Comparison of ENCODE assay signal across 1 cellular context in the genomic region with DNA sequence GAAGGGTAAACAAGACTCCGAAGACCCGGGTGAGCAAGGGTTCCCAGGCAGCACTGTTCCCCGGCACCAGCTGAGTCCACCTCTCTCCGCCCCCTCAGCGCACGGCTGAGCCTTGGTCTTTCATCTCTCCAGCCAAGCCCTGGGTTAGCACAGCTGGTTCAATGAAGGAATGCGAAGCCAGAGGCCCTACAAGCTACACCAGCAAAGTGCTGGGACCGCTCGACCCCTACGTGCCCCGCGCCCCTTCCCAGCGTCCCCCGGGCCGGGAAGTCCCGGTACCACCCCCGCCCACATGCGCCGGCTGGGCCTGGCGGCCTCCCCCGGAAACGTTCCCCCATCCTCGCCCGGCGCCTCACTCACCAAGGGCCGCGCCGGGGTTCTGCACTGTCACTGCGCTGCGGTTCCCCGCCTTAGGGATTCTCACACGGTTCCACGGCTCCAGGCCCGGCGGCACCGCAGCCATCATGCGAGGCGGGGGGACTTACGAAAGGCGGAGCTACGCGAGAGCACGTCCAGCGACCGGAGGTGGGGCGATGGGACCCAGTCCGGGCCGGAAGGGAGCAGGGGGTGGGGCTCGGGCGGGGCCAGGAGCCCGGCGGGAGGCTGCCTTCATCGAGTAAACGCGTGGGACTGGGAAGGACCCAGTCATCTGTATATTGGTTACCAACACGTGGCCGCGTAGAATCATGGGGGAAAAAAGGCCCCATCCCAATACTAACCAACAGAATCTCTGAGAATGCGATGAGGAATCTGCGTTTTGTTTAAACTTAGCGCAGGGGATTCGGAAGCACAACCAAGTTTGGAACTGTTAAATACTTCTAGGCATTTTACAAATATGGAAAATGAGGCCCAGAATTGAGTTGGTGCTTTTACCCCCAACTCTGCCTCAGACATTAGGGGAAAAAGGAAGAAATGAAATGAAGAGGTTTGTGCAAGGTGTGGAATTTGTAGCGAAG.
A peak's percentile ranks its signal among the peaks of the same experiment; 100 is the strongest.
TF ChIP-seq lines count a peak whose summit lies in the region.

No MANE protein-coding gene starts in this region.

TF ChIP-seq in HEK293, 187 proteins besides CTCF, POLR2A, EP300 and RAD21 (continued from another document and continues in another):
- TF ChIP-seq, protein P1, sequence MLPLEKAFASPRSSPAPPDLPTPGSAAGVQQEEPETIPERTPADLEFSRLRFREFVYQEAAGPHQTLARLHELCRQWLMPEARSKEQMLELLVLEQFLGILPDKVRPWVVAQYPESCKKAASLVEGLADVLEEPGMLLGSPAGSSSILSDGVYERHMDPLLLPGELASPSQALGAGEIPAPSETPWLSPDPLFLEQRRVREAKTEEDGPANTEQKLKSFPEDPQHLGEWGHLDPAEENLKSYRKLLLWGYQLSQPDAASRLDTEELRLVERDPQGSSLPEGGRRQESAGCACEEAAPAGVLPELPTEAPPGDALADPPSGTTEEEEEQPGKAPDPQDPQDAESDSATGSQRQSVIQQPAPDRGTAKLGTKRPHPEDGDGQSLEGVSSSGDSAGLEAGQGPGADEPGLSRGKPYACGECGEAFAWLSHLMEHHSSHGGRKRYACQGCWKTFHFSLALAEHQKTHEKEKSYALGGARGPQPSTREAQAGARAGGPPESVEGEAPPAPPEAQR (tag by site-specific recombination; IDR thresholded peaks at IDR 0.05): no peak
- no peak for TF ChIP-seq ZNF677 (tag by site-specific recombination; IDR thresholded peaks at IDR 0.05)
- no peak for TF ChIP-seq ZNF311 (tag by site-specific recombination; IDR thresholded peaks at IDR 0.05; ENCODE audit: borderline replicate concordance)
- TF ChIP-seq ZNF140 (tag by site-specific recombination; IDR thresholded peaks at IDR 0.05): no peak
- TF ChIP-seq, protein P2, sequence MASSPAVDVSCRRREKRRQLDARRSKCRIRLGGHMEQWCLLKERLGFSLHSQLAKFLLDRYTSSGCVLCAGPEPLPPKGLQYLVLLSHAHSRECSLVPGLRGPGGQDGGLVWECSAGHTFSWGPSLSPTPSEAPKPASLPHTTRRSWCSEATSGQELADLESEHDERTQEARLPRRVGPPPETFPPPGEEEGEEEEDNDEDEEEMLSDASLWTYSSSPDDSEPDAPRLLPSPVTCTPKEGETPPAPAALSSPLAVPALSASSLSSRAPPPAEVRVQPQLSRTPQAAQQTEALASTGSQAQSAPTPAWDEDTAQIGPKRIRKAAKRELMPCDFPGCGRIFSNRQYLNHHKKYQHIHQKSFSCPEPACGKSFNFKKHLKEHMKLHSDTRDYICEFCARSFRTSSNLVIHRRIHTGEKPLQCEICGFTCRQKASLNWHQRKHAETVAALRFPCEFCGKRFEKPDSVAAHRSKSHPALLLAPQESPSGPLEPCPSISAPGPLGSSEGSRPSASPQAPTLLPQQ (tag by site-specific recombination; IDR thresholded peaks at IDR 0.05): peak; percentile 86
- no peak for TF ChIP-seq ZNF202 (tag by site-specific recombination; IDR thresholded peaks at IDR 0.05; ENCODE audit: borderline replicate concordance)
- peak; percentile 80 for TF ChIP-seq KLF16 (tag by site-specific recombination; IDR thresholded peaks at IDR 0.05)
- TF ChIP-seq, protein P3, sequence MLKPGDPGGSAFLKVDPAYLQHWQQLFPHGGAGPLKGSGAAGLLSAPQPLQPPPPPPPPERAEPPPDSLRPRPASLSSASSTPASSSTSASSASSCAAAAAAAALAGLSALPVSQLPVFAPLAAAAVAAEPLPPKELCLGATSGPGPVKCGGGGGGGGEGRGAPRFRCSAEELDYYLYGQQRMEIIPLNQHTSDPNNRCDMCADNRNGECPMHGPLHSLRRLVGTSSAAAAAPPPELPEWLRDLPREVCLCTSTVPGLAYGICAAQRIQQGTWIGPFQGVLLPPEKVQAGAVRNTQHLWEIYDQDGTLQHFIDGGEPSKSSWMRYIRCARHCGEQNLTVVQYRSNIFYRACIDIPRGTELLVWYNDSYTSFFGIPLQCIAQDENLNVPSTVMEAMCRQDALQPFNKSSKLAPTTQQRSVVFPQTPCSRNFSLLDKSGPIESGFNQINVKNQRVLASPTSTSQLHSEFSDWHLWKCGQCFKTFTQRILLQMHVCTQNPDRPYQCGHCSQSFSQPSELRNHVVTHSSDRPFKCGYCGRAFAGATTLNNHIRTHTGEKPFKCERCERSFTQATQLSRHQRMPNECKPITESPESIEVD (tag by site-specific recombination; IDR thresholded peaks at IDR 0.05): no peak
- TF ChIP-seq, protein P4, sequence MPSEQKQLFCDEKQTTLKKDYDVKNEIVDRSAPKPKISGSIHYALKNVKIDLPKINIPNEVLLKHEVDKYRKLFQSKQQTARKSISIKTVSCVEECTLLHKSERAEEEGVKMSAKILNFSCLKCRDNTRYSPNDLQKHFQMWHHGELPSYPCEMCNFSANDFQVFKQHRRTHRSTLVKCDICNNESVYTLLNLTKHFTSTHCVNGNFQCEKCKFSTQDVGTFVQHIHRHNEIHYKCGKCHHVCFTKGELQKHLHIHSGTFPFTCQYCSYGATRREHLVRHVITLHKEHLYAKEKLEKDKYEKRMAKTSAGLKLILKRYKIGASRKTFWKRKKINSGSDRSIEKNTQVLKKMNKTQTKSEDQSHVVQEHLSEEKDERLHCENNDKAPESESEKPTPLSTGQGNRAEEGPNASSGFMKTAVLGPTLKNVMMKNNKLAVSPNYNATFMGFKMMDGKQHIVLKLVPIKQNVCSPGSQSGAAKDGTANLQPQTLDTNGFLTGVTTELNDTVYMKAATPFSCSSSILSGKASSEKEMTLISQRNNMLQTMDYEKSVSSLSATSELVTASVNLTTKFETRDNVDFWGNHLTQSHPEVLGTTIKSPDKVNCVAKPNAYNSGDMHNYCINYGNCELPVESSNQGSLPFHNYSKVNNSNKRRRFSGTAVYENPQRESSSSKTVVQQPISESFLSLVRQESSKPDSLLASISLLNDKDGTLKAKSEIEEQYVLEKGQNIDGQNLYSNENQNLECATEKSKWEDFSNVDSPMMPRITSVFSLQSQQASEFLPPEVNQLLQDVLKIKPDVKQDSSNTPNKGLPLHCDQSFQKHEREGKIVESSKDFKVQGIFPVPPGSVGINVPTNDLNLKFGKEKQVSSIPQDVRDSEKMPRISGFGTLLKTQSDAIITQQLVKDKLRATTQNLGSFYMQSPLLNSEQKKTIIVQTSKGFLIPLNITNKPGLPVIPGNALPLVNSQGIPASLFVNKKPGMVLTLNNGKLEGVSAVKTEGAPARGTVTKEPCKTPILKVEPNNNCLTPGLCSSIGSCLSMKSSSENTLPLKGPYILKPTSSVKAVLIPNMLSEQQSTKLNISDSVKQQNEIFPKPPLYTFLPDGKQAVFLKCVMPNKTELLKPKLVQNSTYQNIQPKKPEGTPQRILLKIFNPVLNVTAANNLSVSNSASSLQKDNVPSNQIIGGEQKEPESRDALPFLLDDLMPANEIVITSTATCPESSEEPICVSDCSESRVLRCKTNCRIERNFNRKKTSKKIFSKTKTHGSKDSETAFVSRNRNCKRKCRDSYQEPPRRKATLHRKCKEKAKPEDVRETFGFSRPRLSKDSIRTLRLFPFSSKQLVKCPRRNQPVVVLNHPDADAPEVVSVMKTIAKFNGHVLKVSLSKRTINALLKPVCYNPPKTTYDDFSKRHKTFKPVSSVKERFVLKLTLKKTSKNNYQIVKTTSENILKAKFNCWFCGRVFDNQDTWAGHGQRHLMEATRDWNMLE (tag by site-specific recombination; conservative IDR thresholded peaks at IDR 0.05; ENCODE audit: low read depth): peak; percentile 62; the same call in 1 of the 2 replicates
- TF ChIP-seq, protein P5, sequence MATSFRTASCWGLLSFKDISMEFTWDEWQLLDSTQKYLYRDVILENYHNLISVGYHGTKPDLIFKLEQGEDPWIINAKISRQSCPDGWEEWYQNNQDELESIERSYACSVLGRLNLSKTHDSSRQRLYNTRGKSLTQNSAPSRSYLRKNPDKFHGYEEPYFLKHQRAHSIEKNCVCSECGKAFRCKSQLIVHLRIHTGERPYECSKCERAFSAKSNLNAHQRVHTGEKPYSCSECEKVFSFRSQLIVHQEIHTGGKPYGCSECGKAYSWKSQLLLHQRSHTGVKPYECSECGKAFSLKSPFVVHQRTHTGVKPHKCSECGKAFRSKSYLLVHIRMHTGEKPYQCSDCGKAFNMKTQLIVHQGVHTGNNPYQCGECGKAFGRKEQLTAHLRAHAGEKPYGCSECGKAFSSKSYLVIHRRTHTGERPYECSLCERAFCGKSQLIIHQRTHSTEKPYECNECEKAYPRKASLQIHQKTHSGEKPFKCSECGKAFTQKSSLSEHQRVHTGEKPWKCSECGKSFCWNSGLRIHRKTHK (tag by site-specific recombination; IDR thresholded peaks at IDR 0.05): no peak
- TF ChIP-seq WT1 (tag by site-specific recombination; IDR thresholded peaks at IDR 0.05): no peak
- peak; percentile 74 for TF ChIP-seq ZFP69B (tag by site-specific recombination; IDR thresholded peaks at IDR 0.05)
- TF ChIP-seq, protein P6, sequence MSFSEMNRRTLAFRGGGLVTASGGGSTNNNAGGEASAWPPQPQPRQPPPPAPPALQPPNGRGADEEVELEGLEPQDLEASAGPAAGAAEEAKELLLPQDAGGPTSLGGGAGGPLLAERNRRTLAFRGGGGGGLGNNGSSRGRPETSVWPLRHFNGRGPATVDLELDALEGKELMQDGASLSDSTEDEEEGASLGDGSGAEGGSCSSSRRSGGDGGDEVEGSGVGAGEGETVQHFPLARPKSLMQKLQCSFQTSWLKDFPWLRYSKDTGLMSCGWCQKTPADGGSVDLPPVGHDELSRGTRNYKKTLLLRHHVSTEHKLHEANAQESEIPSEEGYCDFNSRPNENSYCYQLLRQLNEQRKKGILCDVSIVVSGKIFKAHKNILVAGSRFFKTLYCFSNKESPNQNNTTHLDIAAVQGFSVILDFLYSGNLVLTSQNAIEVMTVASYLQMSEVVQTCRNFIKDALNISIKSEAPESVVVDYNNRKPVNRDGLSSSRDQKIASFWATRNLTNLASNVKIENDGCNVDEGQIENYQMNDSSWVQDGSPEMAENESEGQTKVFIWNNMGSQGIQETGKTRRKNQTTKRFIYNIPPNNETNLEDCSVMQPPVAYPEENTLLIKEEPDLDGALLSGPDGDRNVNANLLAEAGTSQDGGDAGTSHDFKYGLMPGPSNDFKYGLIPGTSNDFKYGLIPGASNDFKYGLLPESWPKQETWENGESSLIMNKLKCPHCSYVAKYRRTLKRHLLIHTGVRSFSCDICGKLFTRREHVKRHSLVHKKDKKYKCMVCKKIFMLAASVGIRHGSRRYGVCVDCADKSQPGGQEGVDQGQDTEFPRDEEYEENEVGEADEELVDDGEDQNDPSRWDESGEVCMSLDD (tag by site-specific recombination; IDR thresholded peaks at IDR 0.05): peak; percentile 65; the same call in 1 of the 2 replicates
- TF ChIP-seq ZNF10 (tag by site-specific recombination; IDR thresholded peaks at IDR 0.05): 0 out of 2 replicates have a peak, but pooled peaks have one; percentile 19
- TF ChIP-seq ZNF776 (tag by site-specific recombination; IDR thresholded peaks at IDR 0.05; ENCODE audit: borderline replicate concordance): no peak
- TF ChIP-seq, protein P7, sequence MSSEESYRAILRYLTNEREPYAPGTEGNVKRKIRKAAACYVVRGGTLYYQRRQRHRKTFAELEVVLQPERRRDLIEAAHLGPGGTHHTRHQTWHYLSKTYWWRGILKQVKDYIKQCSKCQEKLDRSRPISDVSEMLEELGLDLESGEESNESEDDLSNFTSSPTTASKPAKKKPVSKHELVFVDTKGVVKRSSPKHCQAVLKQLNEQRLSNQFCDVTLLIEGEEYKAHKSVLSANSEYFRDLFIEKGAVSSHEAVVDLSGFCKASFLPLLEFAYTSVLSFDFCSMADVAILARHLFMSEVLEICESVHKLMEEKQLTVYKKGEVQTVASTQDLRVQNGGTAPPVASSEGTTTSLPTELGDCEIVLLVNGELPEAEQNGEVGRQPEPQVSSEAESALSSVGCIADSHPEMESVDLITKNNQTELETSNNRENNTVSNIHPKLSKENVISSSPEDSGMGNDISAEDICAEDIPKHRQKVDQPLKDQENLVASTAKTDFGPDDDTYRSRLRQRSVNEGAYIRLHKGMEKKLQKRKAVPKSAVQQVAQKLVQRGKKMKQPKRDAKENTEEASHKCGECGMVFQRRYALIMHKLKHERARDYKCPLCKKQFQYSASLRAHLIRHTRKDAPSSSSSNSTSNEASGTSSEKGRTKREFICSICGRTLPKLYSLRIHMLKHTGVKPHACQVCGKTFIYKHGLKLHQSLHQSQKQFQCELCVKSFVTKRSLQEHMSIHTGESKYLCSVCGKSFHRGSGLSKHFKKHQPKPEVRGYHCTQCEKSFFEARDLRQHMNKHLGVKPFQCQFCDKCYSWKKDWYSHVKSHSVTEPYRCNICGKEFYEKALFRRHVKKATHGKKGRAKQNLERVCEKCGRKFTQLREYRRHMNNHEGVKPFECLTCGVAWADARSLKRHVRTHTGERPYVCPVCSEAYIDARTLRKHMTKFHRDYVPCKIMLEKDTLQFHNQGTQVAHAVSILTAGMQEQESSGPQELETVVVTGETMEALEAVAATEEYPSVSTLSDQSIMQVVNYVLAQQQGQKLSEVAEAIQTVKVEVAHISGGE (tag by site-specific recombination; conservative IDR thresholded peaks at IDR 0.05; ENCODE audit: low read depth): peak; percentile 92
- peak; percentile 73 for TF ChIP-seq YY1 (tag by site-specific recombination; IDR thresholded peaks at IDR 0.05)
- peak; percentile 80 for TF ChIP-seq ZNF341 (tag by site-specific recombination; IDR thresholded peaks at IDR 0.05; ENCODE audit: low read depth)
- peak; percentile 69; the same call in 1 of the 2 replicates for TF ChIP-seq KLF1 (tag by site-specific recombination; IDR thresholded peaks at IDR 0.05)
- TF ChIP-seq KLF7 (tag by site-specific recombination; IDR thresholded peaks at IDR 0.05; ENCODE audit: borderline replicate concordance): no peak
- no peak for TF ChIP-seq ZNF785 (tag by site-specific recombination; IDR thresholded peaks at IDR 0.05)
- no peak for TF ChIP-seq ZNF223 (tag by site-specific recombination; IDR thresholded peaks at IDR 0.05)
- TF ChIP-seq ZNF660 (tag by site-specific recombination; IDR thresholded peaks at IDR 0.05): no peak
- TF ChIP-seq KLF9 (tag by site-specific recombination; IDR thresholded peaks at IDR 0.05; ENCODE audit: low read depth): peak; percentile 66; the same call in 1 of the 2 replicates
- TF ChIP-seq ZNF664 (tag by site-specific recombination; IDR thresholded peaks at IDR 0.05): no peak
- TF ChIP-seq, protein P8, sequence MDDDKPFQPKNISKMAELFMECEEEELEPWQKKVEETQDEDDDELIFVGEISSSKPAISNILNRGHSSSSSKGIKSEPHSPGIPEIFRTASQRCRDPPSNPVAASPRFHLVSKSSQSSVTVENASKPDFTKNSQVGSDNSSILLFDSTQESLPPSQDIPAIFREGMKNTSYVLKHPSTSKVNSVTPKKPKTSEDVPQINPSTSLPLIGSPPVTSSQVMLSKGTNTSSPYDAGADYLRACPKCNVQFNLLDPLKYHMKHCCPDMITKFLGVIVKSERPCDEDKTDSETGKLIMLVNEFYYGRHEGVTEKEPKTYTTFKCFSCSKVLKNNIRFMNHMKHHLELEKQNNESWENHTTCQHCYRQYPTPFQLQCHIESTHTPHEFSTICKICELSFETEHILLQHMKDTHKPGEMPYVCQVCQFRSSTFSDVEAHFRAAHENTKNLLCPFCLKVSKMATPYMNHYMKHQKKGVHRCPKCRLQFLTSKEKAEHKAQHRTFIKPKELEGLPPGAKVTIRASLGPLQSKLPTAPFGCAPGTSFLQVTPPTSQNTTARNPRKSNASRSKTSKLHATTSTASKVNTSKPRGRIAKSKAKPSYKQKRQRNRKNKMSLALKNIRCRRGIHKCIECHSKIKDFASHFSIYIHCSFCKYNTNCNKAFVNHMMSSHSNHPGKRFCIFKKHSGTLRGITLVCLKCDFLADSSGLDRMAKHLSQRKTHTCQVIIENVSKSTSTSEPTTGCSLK (tag by site-specific recombination; IDR thresholded peaks at IDR 0.05): no peak
- TF ChIP-seq ZNF654 (tag by site-specific recombination; IDR thresholded peaks at IDR 0.05; ENCODE audit: low read depth): no peak
- peak; percentile 83 for TF ChIP-seq ZEB2 (tag by site-specific recombination; IDR thresholded peaks at IDR 0.05)
- peak; percentile 80 for TF ChIP-seq GLIS2 (tag by site-specific recombination; IDR thresholded peaks at IDR 0.05)
